1 cellular context compared by ENCODE assay signal in the genomic region with DNA sequence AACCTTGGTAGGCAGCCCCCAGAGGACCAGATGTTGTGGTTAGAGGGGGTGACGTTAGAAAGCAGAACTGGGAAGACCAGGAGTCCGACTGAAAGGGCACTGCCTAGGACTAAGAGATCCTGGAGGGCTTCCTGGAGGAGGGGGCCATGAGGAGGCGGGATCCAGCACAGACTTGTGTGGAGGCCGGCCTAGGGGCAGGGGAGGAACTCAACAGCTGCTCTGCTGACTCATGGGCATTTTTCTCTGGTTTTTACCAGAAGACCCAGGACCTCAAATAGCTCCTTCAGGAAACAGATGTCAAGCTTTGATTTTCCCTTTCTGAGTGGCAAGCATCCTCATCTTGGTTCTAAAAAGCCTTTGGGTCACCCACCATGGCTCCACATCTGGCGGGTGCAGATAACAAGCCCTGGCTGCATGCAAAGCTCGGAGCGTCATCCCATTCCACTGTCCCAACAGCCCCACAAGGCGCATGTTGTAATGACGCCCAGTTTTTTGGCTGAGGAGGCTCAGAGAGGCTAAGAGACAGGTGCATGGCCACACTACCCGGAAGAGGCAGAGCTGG.
TF ChIP-seq lines count a peak whose summit lies in the region.

No MANE protein-coding gene starts in this region.

TF ChIP-seq in K562, 482 proteins besides CTCF, POLR2A, EP300 and RAD21 (continued from another document and continues in another):
- TF ChIP-seq NR2C1 (IDR thresholded peaks at IDR 0.05), result no peak
- peak; percentile 29; the same call in 1 of the 2 replicates for TF ChIP-seq NR2C1 (tag; IDR thresholded peaks at IDR 0.05)
- no peak for TF ChIP-seq U2AF1 (optimal IDR thresholded peaks at IDR 0.05; ENCODE audit: low read depth, low read length)
- peak; percentile 97 for TF ChIP-seq ZNF436 (CRISPR knock-in tag; IDR thresholded peaks at IDR 0.05)
- peak; percentile 80 for TF ChIP-seq C11orf30 (IDR thresholded peaks at IDR 0.05; ENCODE audit: low read depth)
- TF ChIP-seq THAP7 (CRISPR knock-in tag; IDR thresholded peaks at IDR 0.05), result no peak
- TF ChIP-seq RBM17 (IDR thresholded peaks at IDR 0.05; ENCODE audit: borderline replicate concordance, low read depth, low read length), result no peak
- TF ChIP-seq, protein P1, sequence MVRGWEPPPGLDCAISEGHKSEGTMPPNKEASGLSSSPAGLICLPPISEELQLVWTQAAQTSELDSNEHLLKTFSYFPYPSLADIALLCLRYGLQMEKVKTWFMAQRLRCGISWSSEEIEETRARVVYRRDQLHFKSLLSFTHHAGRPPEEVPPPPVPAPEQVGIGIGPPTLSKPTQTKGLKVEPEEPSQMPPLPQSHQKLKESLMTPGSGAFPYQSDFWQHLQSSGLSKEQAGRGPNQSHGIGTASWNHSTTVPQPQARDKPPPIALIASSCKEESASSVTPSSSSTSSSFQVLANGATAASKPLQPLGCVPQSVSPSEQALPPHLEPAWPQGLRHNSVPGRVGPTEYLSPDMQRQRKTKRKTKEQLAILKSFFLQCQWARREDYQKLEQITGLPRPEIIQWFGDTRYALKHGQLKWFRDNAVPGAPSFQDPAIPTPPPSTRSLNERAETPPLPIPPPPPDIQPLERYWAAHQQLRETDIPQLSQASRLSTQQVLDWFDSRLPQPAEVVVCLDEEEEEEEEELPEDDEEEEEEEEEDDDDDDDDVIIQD (CRISPR knock-in tag; IDR thresholded peaks at IDR 0.05), result no peak
- TF ChIP-seq ZNF318 (IDR thresholded peaks at IDR 0.05; ENCODE audit: borderline replicate concordance in 1 of 2, low read depth in 1 of 2), result no peak
- peak; percentile 87 for TF ChIP-seq NCOR1 (IDR thresholded peaks at IDR 0.05)
- TF ChIP-seq EP400 (IDR thresholded peaks at IDR 0.05), result no peak
- peak; percentile 94 for TF ChIP-seq ARID1B (IDR thresholded peaks at IDR 0.05)
- no peak for TF ChIP-seq FIP1L1 (IDR thresholded peaks at IDR 0.05; ENCODE audit: low read depth, low read length, poor library complexity, severe bottlenecking)
- no peak for TF ChIP-seq ZNF586 (CRISPR knock-in tag; conservative IDR thresholded peaks at IDR 0.05)
- no peak for TF ChIP-seq ZNF431 (CRISPR knock-in tag; IDR thresholded peaks at IDR 0.05)
- no peak for TF ChIP-seq ZNF146 (CRISPR knock-in tag; IDR thresholded peaks at IDR 0.05; ENCODE audit: unreplicated experiment)
- TF ChIP-seq FOXP4 (CRISPR knock-in tag; IDR thresholded peaks at IDR 0.05; ENCODE audit: borderline replicate concordance), result no peak
- no peak for TF ChIP-seq CHCHD3 (CRISPR knock-in tag; IDR thresholded peaks at IDR 0.05)
- TF ChIP-seq, protein P2, sequence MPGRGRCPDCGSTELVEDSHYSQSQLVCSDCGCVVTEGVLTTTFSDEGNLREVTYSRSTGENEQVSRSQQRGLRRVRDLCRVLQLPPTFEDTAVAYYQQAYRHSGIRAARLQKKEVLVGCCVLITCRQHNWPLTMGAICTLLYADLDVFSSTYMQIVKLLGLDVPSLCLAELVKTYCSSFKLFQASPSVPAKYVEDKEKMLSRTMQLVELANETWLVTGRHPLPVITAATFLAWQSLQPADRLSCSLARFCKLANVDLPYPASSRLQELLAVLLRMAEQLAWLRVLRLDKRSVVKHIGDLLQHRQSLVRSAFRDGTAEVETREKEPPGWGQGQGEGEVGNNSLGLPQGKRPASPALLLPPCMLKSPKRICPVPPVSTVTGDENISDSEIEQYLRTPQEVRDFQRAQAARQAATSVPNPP (IDR thresholded peaks at IDR 0.05; ENCODE audit: borderline replicate concordance, insufficient read depth, insufficient read length), result no peak
- no peak for TF ChIP-seq HMGXB4 (CRISPR knock-in tag; IDR thresholded peaks at IDR 0.05)
- no peak for TF ChIP-seq HDAC6 (IDR thresholded peaks at IDR 0.05; ENCODE audit: low read depth, low read length)
- TF ChIP-seq ASH1L (IDR thresholded peaks at IDR 0.05; ENCODE audit: borderline replicate concordance, low read depth, partially characterized antibody), result no peak
- no peak for TF ChIP-seq MLLT1 (IDR thresholded peaks at IDR 0.05)
- TF ChIP-seq ZNF561 (CRISPR knock-in tag; conservative IDR thresholded peaks at IDR 0.05), result no peak
- no peak for TF ChIP-seq HNRNPLL (IDR thresholded peaks at IDR 0.05; ENCODE audit: low read depth, low read length, poor library complexity, severe bottlenecking)
- no peak for TF ChIP-seq BRF1 (IDR thresholded peaks at IDR 0.05; ENCODE audit: borderline replicate concordance, extremely low read depth, insufficient read length)
- no peak for TF ChIP-seq ZC3H4 (CRISPR knock-in tag; IDR thresholded peaks at IDR 0.05; ENCODE audit: borderline replicate concordance)
- no peak for TF ChIP-seq SP2 (IDR thresholded peaks at IDR 0.05; ENCODE audit: extremely low read depth, low read depth, low read length, poor library complexity, severe bottlenecking)
- TF ChIP-seq LARP7 (IDR thresholded peaks at IDR 0.05), result no peak
- no peak for TF ChIP-seq BCL6 (CRISPR knock-in tag; IDR thresholded peaks at IDR 0.05)
- no peak for TF ChIP-seq SRSF9 (IDR thresholded peaks at IDR 0.05; ENCODE audit: borderline replicate concordance, low read depth, low read length)
- no peak for TF ChIP-seq ZNF695 (CRISPR knock-in tag; IDR thresholded peaks at IDR 0.05)
- no peak for TF ChIP-seq FOXA1 (IDR thresholded peaks at IDR 0.05; ENCODE audit: borderline replicate concordance)
- TF ChIP-seq GTF2A2 (tag; IDR thresholded peaks at IDR 0.05), result no peak
- no peak for TF ChIP-seq ELK1 (CRISPR knock-in tag; IDR thresholded peaks at IDR 0.05)
- no peak for TF ChIP-seq BCLAF1 (IDR thresholded peaks at IDR 0.05; ENCODE audit: borderline replicate concordance in 1 of 2, control insufficient read depth in 1 of 2, low read depth in 2 of 2, low read length in 1 of 2)
